12 cellular contexts compared by ENCODE assay signal in genomic region chr7:91876391-91877133, GRCh38. TPM values are rescaled to one million over a fixed set of nuclear protein-coding genes. Genes with fewer than 3 reads are reported as not detected.
A peak's percentile ranks its signal among the peaks of the same experiment; 100 is the strongest.
DNase-seq lines count a peak whose midpoint lies in the region; TF ChIP-seq lines count a peak whose summit lies in the region.
"Had no signal": no experiment of that assay in that cellular context is flagged by ENCODE, and none has a peak within 500 bp of the region (broad histone marks: within the 10 kb centered on the region; RNA-seq: fewer than 3 reads in every experiment).

No MANE protein-coding gene starts in this region.

- no peak overlapping the region for H3K4me2 ChIP-seq in OCI-LY1 (ENCODE audit: low read length)
- H3K4me2 ChIP-seq: BLaER1 had no signal

- H3K27ac Mint-ChIP-seq in osteocyte (ENCODE audit: unreplicated experiment), result no peak overlapping the region
- H3K27ac Mint-ChIP-seq: activated CD4-positive, alpha-beta T cell treated with anti-CD3 and anti-CD28 coated beads, Interleukin-2, amount 10 ng/mL, durations not matched to agents 24 days and 14 days; activated naive CD4-positive, alpha-beta T cell treated with anti-CD3 and anti-CD28 coated beads, Interleukin-2, amount 50 U/mL, for 72 hours had no signal

- no peaks in the 10 kb centered on the region for H3K27me3 ChIP-seq in OCI-LY1 (ENCODE audit: insufficient read depth, low read length)
- H3K27me3 ChIP-seq: BLaER1 had no signal

- no peaks in the 10 kb centered on the region for H3K9me2 ChIP-seq in OCI-LY1 (ENCODE audit: low read depth, low read length)

- no peak overlapping the region for H3K9ac ChIP-seq in OCI-LY1 (ENCODE audit: low read length)
- H3K9ac ChIP-seq: BLaER1 had no signal

- TF ChIP-seq CTCF in OCI-LY1 (IDR thresholded peaks at IDR 0.05; ENCODE audit: low read length) (peak; percentile 44; the same call in 1 of the 2 replicates), epithelial cell of esophagus (IDR thresholded peaks at IDR 0.05; ENCODE audit: insufficient read depth, low read depth, low read length, missing control alignments) (peak; percentile 77), osteocyte (IDR thresholded peaks at IDR 0.05) (peak; percentile 43)

- H4K20me1 ChIP-seq in OCI-LY1 (ENCODE audit: insufficient read depth, low read length), result no peaks in the 10 kb centered on the region

- no peak overlapping the region for H2AFZ ChIP-seq in OCI-LY1 (ENCODE audit: low read length)

- H3K36me3 ChIP-seq in OCI-LY1 (ENCODE audit: insufficient read depth, low read length), result peaks cover 57% of the 10 kb centered on the region

- H3K4me1 Mint-ChIP-seq in osteocyte (ENCODE audit: unreplicated experiment), result peaks cover 20% of the 10 kb centered on the region

- no peak overlapping the region for H3K4me3 ChIP-seq in OCI-LY1 (ENCODE audit: low read depth, low read length, poor library complexity, severe bottlenecking)
- H3K4me3 ChIP-seq in epithelial cell of esophagus (ENCODE audit: low read length), result no peak overlapping the region
- H3K4me3 ChIP-seq: BLaER1 had no signal

- H3K79me2 ChIP-seq in OCI-LY1 (ENCODE audit: insufficient read depth, low read length), result peaks cover 36% of the 10 kb centered on the region

- peaks cover 28% of the 10 kb centered on the region for H3K4me1 ChIP-seq in OCI-LY1 (ENCODE audit: insufficient read depth, low read length, severe bottlenecking)

- no peaks in the 10 kb centered on the region for H3F3A ChIP-seq in OCI-LY1 (ENCODE audit: insufficient read depth, low read length)

- H3K9me3 Mint-ChIP-seq in osteocyte (ENCODE audit: unreplicated experiment), result no peaks in the 10 kb centered on the region
- H3K9me3 Mint-ChIP-seq: activated naive CD4-positive, alpha-beta T cell treated with anti-CD3 and anti-CD28 coated beads, Interleukin-2, amount 50 U/mL, for 72 hours had no signal

- peak; percentile 13 to 27 for DNase-seq in NCI-H524 (lab: John Stamatoyannopoulos, UW)
- DNase-seq in NCI-H524 treated with DMSO at 0.1 percent for 48 hours (lab: John Stamatoyannopoulos, UW), result no peak
- peak; percentile 57 for DNase-seq in epithelial cell of esophagus (ENCODE audit: low read depth)
- DNase-seq in osteocyte (ENCODE audit: extremely low spot score, unreplicated experiment), result no peak
- no peak for DNase-seq in NCI-H2029 (lab: John Stamatoyannopoulos, UW)
- no peak for DNase-seq in effector CD8-positive, alpha-beta T cell (lab: John Stamatoyannopoulos, UW)
- no peak for DNase-seq in HPDE6-E6E7 (ENCODE audit: extremely low spot score)
- DNase-seq: activated CD4-positive, alpha-beta T cell treated with anti-CD3 and anti-CD28 coated beads, Interleukin-2, amount 10 ng/mL, durations not matched to agents 24 days and 14 days; stimulated activated naive CD8-positive, alpha-beta T cell treated with anti-CD3 and anti-CD28 coated beads, Interleukin-15, Interleukin-2, amounts not matched to agents 100 U/mL and 50 U/mL, for 24 hours had no signal

- H3K36me3 Mint-ChIP-seq in osteocyte (ENCODE audit: unreplicated experiment), result peaks cover 29% of the 10 kb centered on the region

- no peak overlapping the region for H3K27ac ChIP-seq in OCI-LY1 (ENCODE audit: low read depth, low read length, poor library complexity, severe bottlenecking)
- H3K27ac ChIP-seq: BLaER1 had no signal

- H3K27me3 Mint-ChIP-seq in osteocyte (ENCODE audit: unreplicated experiment), result no peaks in the 10 kb centered on the region
- H3K27me3 Mint-ChIP-seq: activated CD4-positive, alpha-beta T cell treated with anti-CD3 and anti-CD28 coated beads, Interleukin-2, amount 10 ng/mL, durations not matched to agents 24 days and 14 days had no signal

- H3K9me3 ChIP-seq in OCI-LY1 (ENCODE audit: low read length), result no peaks in the 10 kb centered on the region
- H3K9me3 ChIP-seq: BLaER1 had no signal

- no peak overlapping the region for H3K4me3 Mint-ChIP-seq in osteocyte (ENCODE audit: unreplicated experiment)
- H3K4me3 Mint-ChIP-seq: activated CD4-positive, alpha-beta T cell treated with anti-CD3 and anti-CD28 coated beads, Interleukin-2, amount 10 ng/mL, durations not matched to agents 24 days and 14 days had no signal

RNA-seq across cellular contexts. Expression of gene MTERF1, which starts 3.9 kb away (rescaled TPM):
- total RNA-seq in osteocyte, result 10.2 and 10.7 TPM in 2 replicates

Comparison
In these comparisons a context has a peak if more than half of its experiments do, and no peak if none do; other contexts are left out.
1. DNase-seq: peak in NCI-H524 (2 of 2) and epithelial cell of esophagus (single experiment); none in NCI-H524 treated with DMSO at 0.1 percent for 48 hours (single experiment), osteocyte (single experiment), NCI-H2029 (single experiment), effector CD8-positive, alpha-beta T cell (single experiment) and HPDE6-E6E7 (single experiment).
2. Peak in every context shown above with its lines, with median percentiles within 50 percentile points of each other: CTCF ChIP-seq.